Comparison of ENCODE assay signal across 11 cellular contexts in the genomic region with DNA sequence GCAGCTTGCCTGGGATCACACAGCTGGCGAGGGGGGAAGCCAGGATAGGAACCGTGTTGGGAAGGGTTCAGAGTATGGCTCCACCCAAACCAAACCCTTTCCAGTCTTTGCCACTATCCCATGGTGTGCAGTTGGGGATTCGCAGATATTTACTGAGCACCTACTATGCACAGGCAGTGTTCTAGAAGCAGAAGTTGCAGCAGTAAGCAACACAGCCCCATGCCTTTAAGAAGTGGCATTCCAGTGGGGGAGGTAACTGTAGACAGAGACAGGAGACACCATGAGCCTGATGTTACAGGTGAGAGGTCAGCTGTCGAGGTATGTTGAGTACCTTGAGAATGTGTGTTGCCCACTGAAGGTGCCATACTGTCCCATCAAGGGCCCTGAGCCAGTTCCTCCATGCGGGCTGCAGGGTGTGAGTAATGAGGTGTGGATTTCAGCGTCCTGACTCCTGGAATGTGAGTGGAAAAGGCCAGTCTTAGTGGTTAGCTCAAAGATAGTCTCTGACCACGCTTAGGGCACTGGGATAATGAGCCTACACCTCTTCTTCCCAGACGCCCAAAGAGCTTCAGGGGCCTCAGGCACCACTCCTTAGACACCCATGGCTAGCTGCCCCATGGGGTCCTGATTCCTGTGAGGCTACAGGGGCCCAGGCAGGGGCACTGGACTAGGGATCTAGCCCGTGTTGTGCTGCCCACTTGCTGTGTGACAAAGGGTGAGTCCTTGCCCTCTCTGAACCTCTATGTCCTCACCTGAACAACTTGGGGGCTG.
DNase-seq lines count a peak whose midpoint lies in the region; TF ChIP-seq lines count a peak whose summit lies in the region.
"Had no signal": no experiment of that assay in that cellular context is flagged by ENCODE, and none has a peak within 500 bp of the region (broad histone marks: within the 10 kb centered on the region; RNA-seq: fewer than 3 reads in every experiment).

No MANE protein-coding gene starts in this region.

- no peaks in the 10 kb centered on the region for H3K9me3 ChIP-seq in neural progenitor cell (ENCODE audit: low read depth)
- no peaks in the 10 kb centered on the region for H3K9me3 ChIP-seq in smooth muscle cell (replicated peaks; ENCODE audit: low read depth)
- H3K9me3 ChIP-seq in SK-N-SH = no peaks in the 10 kb centered on the region

- H3K9me3 Mint-ChIP-seq in neural progenitor cell = no peaks in the 10 kb centered on the region

- H3K36me3 Mint-ChIP-seq in neural progenitor cell = no peaks in the 10 kb centered on the region
- H3K36me3 Mint-ChIP-seq: naive thymus-derived CD4-positive, alpha-beta T cell had no signal

- CTCF ChIA-PET in SK-N-SH (lab: Yijun Ruan, JAX) = interaction anchor here (0.7 to 1.7 kb wide), 6 partner anchors 11 to 408 kb away, joined by 3 to 8 read pairs (median 4); no protein-coding TSS in a partner anchor

- no peaks in the 10 kb centered on the region for H4K20me1 ChIP-seq in neural progenitor cell (ENCODE audit: low read depth)
- no peaks in the 10 kb centered on the region for H4K20me1 ChIP-seq in smooth muscle cell (ENCODE audit: low read depth)
- no peaks in the 10 kb centered on the region for H4K20me1 ChIP-seq in SK-N-SH (ENCODE audit: insufficient read depth)

- H3K4me1 Mint-ChIP-seq in neural progenitor cell = peaks cover 28% of the 10 kb centered on the region

- POLR2A ChIA-PET in SK-N-SH (lab: Yijun Ruan, JAX) = no interaction called here

- H3K4me2 ChIP-seq in neural progenitor cell (no peak overlapping the region), smooth muscle cell (no peak overlapping the region), SK-N-SH (no peak overlapping the region)

- TF ChIP-seq RAD21 in SK-N-SH (IDR thresholded peaks at IDR 0.05; ENCODE audit: low read length) = no peak

- no peak overlapping the region for H3K27ac Mint-ChIP-seq in neural progenitor cell

- H3K36me3 ChIP-seq in neural progenitor cell = no peaks in the 10 kb centered on the region
- H3K36me3 ChIP-seq in smooth muscle cell (ENCODE audit: low read depth) = no peaks in the 10 kb centered on the region
- no peaks in the 10 kb centered on the region for H3K36me3 ChIP-seq in SK-N-SH (replicated peaks in 1 of 2; ENCODE audit: control insufficient read depth in 1 of 2, insufficient read depth in 2 of 2, low read length in 1 of 2)

- H3K4me3 ChIP-seq in AG10803 (ENCODE audit: low read length) (no peak overlapping the region), neural progenitor cell (no peak overlapping the region), smooth muscle cell (no peak overlapping the region), SK-N-SH (ENCODE audit: low read depth in 2 of 2, low read length in 1 of 2) (no peak overlapping the region)

- H3F3A ChIP-seq in neural progenitor cell (ENCODE audit: low read depth) (peaks cover 6% of the 10 kb centered on the region), smooth muscle cell (ENCODE audit: low read depth) (no peaks in the 10 kb centered on the region), SK-N-SH (replicated peaks; ENCODE audit: insufficient read depth) (no peaks in the 10 kb centered on the region)

- H3K4me1 ChIP-seq in neural progenitor cell (peaks cover 20% of the 10 kb centered on the region), smooth muscle cell (ENCODE audit: low read depth) (no peaks in the 10 kb centered on the region), SK-N-SH (ENCODE audit: control insufficient read depth in 1 of 2, insufficient read depth in 2 of 2, low read depth in 1 of 2, low read length in 1 of 2) (peaks cover 0 to 19% of the 10 kb centered on the region in 2 experiments; a peak in 1 of 4 replicates)

- no peak for TF ChIP-seq EP300 in SK-N-SH (IDR thresholded peaks at IDR 0.05; ENCODE audit: borderline replicate concordance in 1 of 2, low read depth in 1 of 2, low read length in 1 of 2)

- no peak overlapping the region for H3K9ac ChIP-seq in neural progenitor cell
- no peak overlapping the region for H3K9ac ChIP-seq in smooth muscle cell (ENCODE audit: low read depth)
- no peak overlapping the region for H3K9ac ChIP-seq in SK-N-SH

- DNase-seq in AG10803 (ENCODE audit: low read depth) = peak; percentile 37
- peak; percentile 35 for DNase-seq in LHCN-M2 (ENCODE audit: low read depth)
- DNase-seq in fibroblast of gingiva (ENCODE audit: low read depth) = peak; percentile 8
- no peak for DNase-seq in neural progenitor cell (ENCODE audit: low spot score)
- DNase-seq in NK-92 (lab: John Stamatoyannopoulos, UW; ENCODE audit: unreplicated experiment) = no peak
- DNase-seq in smooth muscle cell (lab: John Stamatoyannopoulos, UW; ENCODE audit: unreplicated experiment) = no peak
- no peak for DNase-seq in caudate nucleus (lab: John Stamatoyannopoulos, UW)
- DNase-seq in SK-N-SH = no peak
- DNase-seq: naive thymus-derived CD4-positive, alpha-beta T cell; stimulated activated CD4-positive, alpha-beta T cell treated with anti-CD3 and anti-CD28 coated beads, Interleukin-12 subunit alpha, Interleukin-12 subunit beta, amount 100 ng/mL, for 4 hours had no signal

- TF ChIP-seq CTCF in AG10803 (conservative IDR thresholded peaks at IDR 0.05; ENCODE audit: low read length) (no peak), neural progenitor cell (IDR thresholded peaks at IDR 0.05) (no peak), smooth muscle cell (IDR thresholded peaks at IDR 0.05; ENCODE audit: borderline replicate concordance, insufficient read depth, poor library complexity, severe bottlenecking) (no peak), SK-N-SH (IDR thresholded peaks at IDR 0.05) (no peak)

- 67% methylated on average over 9 of the region's 9 CpGs for WGBS in smooth muscle cell (ENCODE audit: low lambda C conversion rate)
- 55% methylated on average over 6 of the region's 9 CpGs for WGBS in SK-N-SH (ENCODE audit: low lambda C conversion rate)

- H3K4me3 Mint-ChIP-seq in neural progenitor cell = no peak overlapping the region
- H3K4me3 Mint-ChIP-seq: naive thymus-derived CD4-positive, alpha-beta T cell had no signal

- H3K79me2 ChIP-seq in neural progenitor cell (ENCODE audit: low read depth) = no peaks in the 10 kb centered on the region
- H3K79me2 ChIP-seq in smooth muscle cell (ENCODE audit: low read depth) = no peaks in the 10 kb centered on the region
- H3K79me2 ChIP-seq in SK-N-SH (ENCODE audit: insufficient read depth) = no peaks in the 10 kb centered on the region

- peaks cover 13% of the 10 kb centered on the region for H3K27me3 Mint-ChIP-seq in neural progenitor cell (ENCODE audit: insufficient read depth, low read depth)

- H3K27ac ChIP-seq in neural progenitor cell (no peak overlapping the region), smooth muscle cell (ENCODE audit: low read depth) (no peak overlapping the region), caudate nucleus (ENCODE audit: low read depth, low read length) (no peak overlapping the region), SK-N-SH (ENCODE audit: low read depth in 2 of 2, low read length in 1 of 2) (no peak overlapping the region)
- H3K27ac ChIP-seq: VCaP had no signal

- H3K9me2 ChIP-seq in SK-N-SH = no peaks in the 10 kb centered on the region

- H2AFZ ChIP-seq in neural progenitor cell (replicated peaks) (peak overlapping the region; percentile 83), smooth muscle cell (ENCODE audit: low read depth) (no peak overlapping the region), SK-N-SH (ENCODE audit: low read depth) (no peak overlapping the region)

- H3K27me3 ChIP-seq in neural progenitor cell (no peaks in the 10 kb centered on the region), smooth muscle cell (ENCODE audit: low read depth) (no peaks in the 10 kb centered on the region), SK-N-SH (ENCODE audit: insufficient read depth) (peaks cover 20% of the 10 kb centered on the region; the same call in 1 of the 2 replicates)

TF ChIP-seq in SK-N-SH, 30 proteins besides CTCF, POLR2A, EP300 and RAD21 (continues in another document):
- TF ChIP-seq SIN3A (IDR thresholded peaks at IDR 0.05; ENCODE audit: borderline replicate concordance, low read depth, low read length) (no peak), FOXM1 (IDR thresholded peaks at IDR 0.05; ENCODE audit: low read depth) (no peak), ELF1 (IDR thresholded peaks at IDR 0.05) (no peak), YY1 (IDR thresholded peaks at IDR 0.05; ENCODE audit: low read depth) (no peak), POLR2AphosphoS5 (IDR thresholded peaks at IDR 0.05; ENCODE audit: low read depth, low read length) (no peak), CHD2 (IDR thresholded peaks at IDR 0.05; ENCODE audit: low read length, partially characterized antibody) (no peak), ZBTB33 (IDR thresholded peaks at IDR 0.05; ENCODE audit: borderline replicate concordance, low read depth) (no peak)
- TF ChIP-seq, protein P1, sequence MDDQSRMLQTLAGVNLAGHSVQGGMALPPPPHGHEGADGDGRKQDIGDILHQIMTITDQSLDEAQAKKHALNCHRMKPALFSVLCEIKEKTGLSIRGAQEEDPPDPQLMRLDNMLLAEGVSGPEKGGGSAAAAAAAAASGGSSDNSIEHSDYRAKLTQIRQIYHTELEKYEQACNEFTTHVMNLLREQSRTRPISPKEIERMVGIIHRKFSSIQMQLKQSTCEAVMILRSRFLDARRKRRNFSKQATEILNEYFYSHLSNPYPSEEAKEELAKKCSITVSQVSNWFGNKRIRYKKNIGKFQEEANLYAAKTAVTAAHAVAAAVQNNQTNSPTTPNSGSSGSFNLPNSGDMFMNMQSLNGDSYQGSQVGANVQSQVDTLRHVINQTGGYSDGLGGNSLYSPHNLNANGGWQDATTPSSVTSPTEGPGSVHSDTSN (IDR thresholded peaks at IDR 0.05) = no peak
- TF ChIP-seq, protein P2, sequence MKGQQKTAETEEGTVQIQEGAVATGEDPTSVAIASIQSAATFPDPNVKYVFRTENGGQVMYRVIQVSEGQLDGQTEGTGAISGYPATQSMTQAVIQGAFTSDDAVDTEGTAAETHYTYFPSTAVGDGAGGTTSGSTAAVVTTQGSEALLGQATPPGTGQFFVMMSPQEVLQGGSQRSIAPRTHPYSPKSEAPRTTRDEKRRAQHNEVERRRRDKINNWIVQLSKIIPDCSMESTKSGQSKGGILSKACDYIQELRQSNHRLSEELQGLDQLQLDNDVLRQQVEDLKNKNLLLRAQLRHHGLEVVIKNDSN (IDR thresholded peaks at IDR 0.05; ENCODE audit: borderline replicate concordance, low read depth) = no peak

Comparison
In these comparisons a context has a peak if more than half of its experiments do, and no peak if none do; other contexts are left out.
1. DNase-seq: peak in AG10803 (single experiment), LHCN-M2 (single experiment) and fibroblast of gingiva (single experiment); none in neural progenitor cell (single experiment), NK-92 (single experiment), smooth muscle cell (single experiment), caudate nucleus (0 of 61) and SK-N-SH (single experiment).